8 cellular contexts compared by ENCODE assay signal in the genomic region with DNA sequence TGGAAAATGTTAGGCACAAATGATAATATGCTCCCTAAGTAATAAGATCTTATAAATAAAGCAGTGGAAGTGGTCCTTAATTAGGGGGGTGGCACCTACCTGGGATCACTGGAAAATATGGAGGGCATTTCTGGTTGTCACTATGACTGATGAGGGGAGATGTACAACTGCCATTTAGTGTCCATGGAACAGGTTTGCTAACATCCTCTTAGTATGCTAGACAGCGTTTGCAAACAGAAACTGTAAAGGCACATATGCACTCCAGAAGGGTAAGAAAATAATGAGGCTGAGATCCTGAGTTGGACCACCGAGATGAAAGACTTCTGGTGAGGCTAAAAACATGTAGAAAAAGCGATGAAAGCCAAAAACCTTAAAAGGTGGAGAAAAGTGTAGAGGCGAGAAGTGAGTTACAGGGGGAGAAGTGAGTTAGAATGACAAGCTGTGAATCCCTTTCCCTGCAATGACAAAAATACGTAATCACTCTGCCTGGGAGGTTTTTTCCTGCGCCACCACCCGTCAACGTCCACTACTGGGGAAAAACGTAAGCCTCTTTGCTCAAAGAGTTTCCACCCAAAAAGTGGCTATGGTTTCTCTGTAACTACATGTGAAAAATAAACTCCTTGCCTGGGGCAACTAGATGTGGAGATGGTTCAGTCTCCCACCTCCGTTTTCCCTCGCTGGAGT. TPM values are rescaled to one million over a fixed set of nuclear protein-coding genes. Genes with fewer than 3 reads are reported as not detected.
DNase-seq lines count a peak whose midpoint lies in the region; ATAC-seq and TF ChIP-seq lines count a peak whose summit lies in the region.

No MANE protein-coding gene starts in this region.

- H3K79me1 ChIP-seq in mesendoderm (ENCODE audit: low read length): peaks cover 11% of the 10 kb centered on the region

- no peak overlapping the region for H2BK5ac ChIP-seq in mesendoderm (ENCODE audit: low read length)

- H2AK5ac ChIP-seq in mesendoderm (ENCODE audit: low read length): no peak overlapping the region

- peak overlapping the region; percentile 48 for H3K23ac ChIP-seq in mesendoderm (ENCODE audit: low read length)

- H3K79me2 ChIP-seq in DND-41 (ENCODE audit: insufficient read depth, low read length) (peaks cover 72% of the 10 kb centered on the region), OCI-LY1 (ENCODE audit: insufficient read depth, low read length) (peaks cover 54% of the 10 kb centered on the region), mesendoderm (ENCODE audit: control insufficient read depth, insufficient read depth, low read length) (peaks cover 25% of the 10 kb centered on the region)

- H3K4ac ChIP-seq in mesendoderm (ENCODE audit: low read depth, low read length): no peak overlapping the region

- H4K20me1 ChIP-seq in DND-41 (ENCODE audit: insufficient read depth, low read length) (peaks cover 15% of the 10 kb centered on the region), OCI-LY1 (ENCODE audit: insufficient read depth, low read length) (no peaks in the 10 kb centered on the region)

- no peak overlapping the region for H2BK15ac ChIP-seq in mesendoderm (replicated peaks; ENCODE audit: low read depth)

- H3K4me3 ChIP-seq in DND-41 (ENCODE audit: low read depth in 1 of 2, low read length in 2 of 2) (peak overlapping the region; percentile 55 to 81), OCI-LY1 (ENCODE audit: low read depth, low read length, poor library complexity, severe bottlenecking) (peak overlapping the region; percentile 81), mesendoderm (ENCODE audit: low read length) (peak overlapping the region; percentile 92), urinary bladder (ENCODE audit: low read depth, low read length) (peak overlapping the region; percentile 96)

- peaks cover 27% of the 10 kb centered on the region for H3K36me3 ChIP-seq in DND-41 (ENCODE audit: insufficient read depth, low read length)
- H3K36me3 ChIP-seq in OCI-LY1 (ENCODE audit: insufficient read depth, low read length): peaks cover 26% of the 10 kb centered on the region
- H3K36me3 ChIP-seq in mesendoderm (ENCODE audit: control insufficient read depth, insufficient read depth, low read length): no peaks in the 10 kb centered on the region
- no peaks in the 10 kb centered on the region for H3K36me3 ChIP-seq in urinary bladder (ENCODE audit: insufficient read depth)

- H3K4me2 ChIP-seq in DND-41 (ENCODE audit: insufficient read depth, low read length): peak overlapping the region; percentile 97
- peak overlapping the region; percentile 98 for H3K4me2 ChIP-seq in OCI-LY1 (ENCODE audit: low read length)
- H3K4me2 ChIP-seq in mesendoderm (ENCODE audit: low read length): peak overlapping the region; percentile 91

- no peak overlapping the region for H2BK120ac ChIP-seq in mesendoderm (ENCODE audit: low read depth, low read length)

- no peaks in the 10 kb centered on the region for H3K27me3 ChIP-seq in DND-41 (ENCODE audit: insufficient read depth, low read length, poor library complexity)
- no peaks in the 10 kb centered on the region for H3K27me3 ChIP-seq in OCI-LY1 (ENCODE audit: insufficient read depth, low read length)
- H3K27me3 ChIP-seq in mesendoderm (ENCODE audit: insufficient read depth, low read length, poor library complexity): no peaks in the 10 kb centered on the region

- TF ChIP-seq CTCF in DND-41 (IDR thresholded peaks at IDR 0.05; ENCODE audit: borderline replicate concordance, extremely low read depth, low read length, poor library complexity, severe bottlenecking) (peak; percentile 18), OCI-LY1 (IDR thresholded peaks at IDR 0.05; ENCODE audit: low read length) (peak; percentile 23; the same call in 1 of the 2 replicates)

- H3F3A ChIP-seq in OCI-LY1 (ENCODE audit: insufficient read depth, low read length): no peaks in the 10 kb centered on the region

- DNase-seq in DND-41 (no peak), dedifferentiated amniotic fluid mesenchymal stem cell (ENCODE audit: extremely low spot score) (peak; percentile 33), mesendoderm (no peak), putamen (ENCODE audit: low spot score) (no peak)

- no peak overlapping the region for H4K8ac ChIP-seq in mesendoderm (ENCODE audit: low read depth, low read length)

- peak overlapping the region; percentile 33 for H3K18ac ChIP-seq in mesendoderm (ENCODE audit: low read length)

- no peak overlapping the region for H4K5ac ChIP-seq in mesendoderm (ENCODE audit: low read length)

- H3K27ac ChIP-seq in DND-41 (ENCODE audit: low read length) (peak overlapping the region; percentile 92), OCI-LY1 (ENCODE audit: low read depth, low read length, poor library complexity, severe bottlenecking) (peak overlapping the region; percentile 84), mesendoderm (ENCODE audit: low read depth, low read length) (peak overlapping the region; percentile 98), urinary bladder (ENCODE audit: low read depth) (peak overlapping the region; percentile 96)

- WGBS in mesendoderm (ENCODE audit: extremely low coverage, insufficient coverage, low lambda C conversion rate): no CpG with 5 or more reads among the region's 11 CpGs
- 2% methylated on average over 11 of the region's 11 CpGs for WGBS in urinary bladder

- peak overlapping the region; percentile 75 for H3K9ac ChIP-seq in DND-41 (ENCODE audit: low read depth, low read length)
- H3K9ac ChIP-seq in OCI-LY1 (ENCODE audit: low read length): peak overlapping the region; percentile 79
- peak overlapping the region; percentile 89 for H3K9ac ChIP-seq in mesendoderm (ENCODE audit: low read length)

- H3K9me3 ChIP-seq in DND-41 (ENCODE audit: insufficient read depth, low read length, severe bottlenecking): no peaks in the 10 kb centered on the region
- H3K9me3 ChIP-seq in OCI-LY1 (ENCODE audit: low read length): no peaks in the 10 kb centered on the region

- H3K56ac ChIP-seq in mesendoderm (ENCODE audit: low read length): peak overlapping the region; percentile 98

- peak overlapping the region; percentile 94 for H2AFZ ChIP-seq in DND-41 (ENCODE audit: low read depth, low read length)
- H2AFZ ChIP-seq in OCI-LY1 (ENCODE audit: low read length): peak overlapping the region; percentile 10; the same call in 1 of the 2 replicates

- H3K4me1 ChIP-seq in DND-41 (ENCODE audit: insufficient read depth, low read length) (peaks cover 40% of the 10 kb centered on the region), OCI-LY1 (ENCODE audit: insufficient read depth, low read length, severe bottlenecking) (peaks cover 32% of the 10 kb centered on the region), mesendoderm (ENCODE audit: control insufficient read depth, low read depth, low read length) (peaks cover 7% of the 10 kb centered on the region), urinary bladder (ENCODE audit: insufficient read depth) (no peaks in the 10 kb centered on the region)

- ATAC-seq in DND-41 (ENCODE audit: insufficient read depth, low read depth) (no peak; the same call in 2 of the 3 replicates), GM21786 (IDR thresholded peaks at IDR 0.05; ENCODE audit: unreplicated experiment) (peak; percentile 1), GM19397 (IDR thresholded peaks at IDR 0.05; ENCODE audit: unreplicated experiment) (no peak)

- H3K9me2 ChIP-seq in OCI-LY1 (ENCODE audit: low read depth, low read length): no peaks in the 10 kb centered on the region

RNA-seq across cellular contexts. Expression of a gene that starts 0.8 kb away (rescaled TPM):
- polyA plus RNA-seq in mesendoderm (2013, experiment 1 of 2): 25.2 TPM
- polyA plus RNA-seq in mesendoderm (2013, experiment 2 of 2): 24.1 TPM
- 118 TPM for total RNA-seq in urinary bladder
- polyA plus RNA-seq in urinary bladder: 29.8 TPM

RNA-seq across cellular contexts. Expression of a gene that starts 0.8 kb away (rescaled TPM):
- 25.6 TPM for polyA plus RNA-seq in mesendoderm (2013, experiment 1 of 2)
- 23.9 TPM for polyA plus RNA-seq in mesendoderm (2013, experiment 2 of 2)
- 70.1 TPM for total RNA-seq in urinary bladder
- 15.2 TPM for polyA plus RNA-seq in urinary bladder
